22 cellular contexts compared by ENCODE assay signal in genomic region chr20:890671-891070, GRCh38. TPM values are rescaled to one million over a fixed set of nuclear protein-coding genes. Genes with fewer than 3 reads are reported as not detected.
DNase-seq lines count a peak whose midpoint lies in the region; ATAC-seq, FAIRE-seq and TF ChIP-seq lines count a peak whose summit lies in the region.
"Had no signal": no experiment of that assay in that cellular context is flagged by ENCODE, and none has a peak within 500 bp of the region (broad histone marks: within the 10 kb centered on the region; RNA-seq: fewer than 3 reads in every experiment).

No MANE protein-coding gene starts in this region.

- FAIRE-seq in RCC 7860 (lab: Jason Lieb, UNC): no peak

- WGBS in thyroid gland, 2 donors: 68% methylated on average over 6 of the region's 6 CpGs

- H3K36me3 ChIP-seq in thyroid gland: no peaks in the 10 kb centered on the region

- no peaks in the 10 kb centered on the region for H3K9me3 ChIP-seq in thyroid gland

- H3K27ac Mint-ChIP-seq in brain: peak overlapping the region in 4 of 5 experiments; percentile 66 to 76 (median 72)
- H3K27ac Mint-ChIP-seq: CD8-positive, alpha-beta T cell had no signal

- H3K27me3 ChIP-seq in thyroid gland: no peaks in the 10 kb centered on the region

- ATAC-seq in omental fat pad (ENCODE audit: low FRiP score): peak; percentile 7
- ATAC-seq in GM21360 (IDR thresholded peaks at IDR 0.05; ENCODE audit: unreplicated experiment): no peak
- ATAC-seq: CD8-positive, alpha-beta T cell had no signal

- no peak for TF ChIP-seq POLR2A in thyroid gland (IDR thresholded peaks at IDR 0.05)

- no peak overlapping the region for H3K4me3 Mint-ChIP-seq in brain
- H3K4me3 Mint-ChIP-seq: CD8-positive, alpha-beta T cell had no signal

- TF ChIP-seq CTCF in C4-2B (conservative IDR thresholded peaks at IDR 0.05) (no peak), brain (conservative IDR thresholded peaks at IDR 0.05) (no peak), omental fat pad (IDR thresholded peaks at IDR 0.05) (no peak), thyroid gland (IDR thresholded peaks at IDR 0.05) (no peak)

- H3K36me3 Mint-ChIP-seq in brain: no peaks in the 10 kb centered on the region
- H3K36me3 Mint-ChIP-seq: CD8-positive, alpha-beta T cell had no signal

- DNase-seq in omental fat pad (ENCODE audit: low spot score) (no peak), thyroid gland (peak in 1 of 2 donors; percentile 15), medulla oblongata (ENCODE audit: extremely low spot score) (no peak), RCC 7860 (ENCODE audit: low spot score) (no peak)
- DNase-seq: Calu3; CD8-positive, alpha-beta T cell; GF-D8; H7; NCI-H1417; NCI-H1930; NCI-H226; NCI-H524; NCI-H82; OCI-M1; RPMI8226; SIG-M5 had no signal

- H3K27ac ChIP-seq in C4-2B (peak overlapping the region; percentile 44), thyroid gland (peak overlapping the region; percentile 71 to 90 (median 84))
- H3K27ac ChIP-seq: KMS-11 had no signal

- intact Hi-C loops in thyroid gland (cut with DNase I): no loop called here

- H3K9me3 Mint-ChIP-seq in brain: no peaks in the 10 kb centered on the region
- H3K9me3 Mint-ChIP-seq: CD8-positive, alpha-beta T cell had no signal

- no peaks in the 10 kb centered on the region for H3K27me3 Mint-ChIP-seq in brain

- no peak overlapping the region for H3K4me3 ChIP-seq in thyroid gland (replicated peaks in 1 of 3)

- H3K4me1 Mint-ChIP-seq in brain: peaks cover 33% of the 10 kb centered on the region

- H3K4me1 ChIP-seq in thyroid gland: peaks cover 29 to 32% of the 10 kb centered on the region in 2 donors

RNA-seq across cellular contexts. Expression of gene ANGPT4, which starts 25.5 kb away (rescaled TPM):
- 0.10 TPM for polyA plus RNA-seq in brain (ENCODE audit: insufficient read depth, low read depth, low replicate concordance)
- total RNA-seq in omental fat pad (10 to 100 TPM in 1 of 4 donors, 1 to 10 TPM in 2, under 1 TPM in 1; 0.44 to 27.6 (median 3.4) TPM), thyroid gland (1 to 10 TPM in 3 of 4 donors, under 1 TPM in 1; 0.40 to 3.8 (median 3.2) TPM)
- total RNA-seq: Calu3; CD8-positive, alpha-beta T cell; HT-29 had no signal
- polyA plus RNA-seq: AG04450 had no signal

RNA-seq across cellular contexts. Expression of gene FAM110A, which starts 57.2 kb away (rescaled TPM):
- 21.9 TPM for polyA plus RNA-seq in brain (ENCODE audit: insufficient read depth, low read depth, low replicate concordance)
- total RNA-seq in omental fat pad (1 to 10 TPM; 2.9 to 5.2 (median 3.1) TPM), thyroid gland (10 to 100 TPM in 1 of 4 donors, 1 to 10 TPM in 3; 7.0 to 15.5 (median 8.5) TPM)
